20 cellular contexts compared by ENCODE assay signal in the genomic region with DNA sequence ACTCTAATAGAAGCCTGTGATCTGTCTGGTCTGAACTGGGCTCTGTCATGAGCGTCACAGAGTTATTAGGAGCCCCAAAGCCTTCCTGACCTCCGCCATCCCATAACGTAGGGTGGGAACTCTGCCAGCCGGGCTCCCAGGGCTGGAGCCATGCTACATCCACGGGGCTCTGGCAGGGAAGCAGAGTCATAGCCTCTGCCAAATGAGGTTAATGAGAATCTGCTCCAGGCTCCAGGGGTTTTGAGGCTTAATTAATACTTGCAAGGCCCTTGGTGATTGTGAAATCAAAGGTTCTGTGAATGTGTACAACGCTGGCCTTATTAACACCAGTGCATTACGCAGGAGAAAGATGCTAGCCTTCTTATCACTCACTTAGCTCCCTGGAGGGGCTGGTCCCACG. TPM values are rescaled to one million over a fixed set of nuclear protein-coding genes. Genes with fewer than 3 reads are reported as not detected.
A peak's percentile ranks its signal among the peaks of the same experiment; 100 is the strongest.
DNase-seq lines count a peak whose midpoint lies in the region; ATAC-seq and TF ChIP-seq lines count a peak whose summit lies in the region.
"Had no signal": no experiment of that assay in that cellular context is flagged by ENCODE, and none has a peak within 500 bp of the region (broad histone marks: within the 10 kb centered on the region; RNA-seq: fewer than 3 reads in every experiment).

No MANE protein-coding gene starts in this region.

- no peaks in the 10 kb centered on the region for H3F3A ChIP-seq in SK-N-SH (replicated peaks; ENCODE audit: insufficient read depth)

- TF ChIP-seq CTCF in BE2C (IDR thresholded peaks at IDR 0.05; ENCODE audit: low read depth, low read length) (no peak), SK-N-SH (IDR thresholded peaks at IDR 0.05) (no peak), fibroblast of villous mesenchyme (IDR thresholded peaks at IDR 0.05; ENCODE audit: insufficient read depth, low read depth, low read length) (no peak), thyroid gland (IDR thresholded peaks at IDR 0.05) (no peak)

- POLR2A ChIA-PET in SK-N-SH (lab: Yijun Ruan, JAX): no interaction called here

- peaks cover 11% of the 10 kb centered on the region for H3K4me1 ChIP-seq in BE2C
- peaks cover 0 to 14% of the 10 kb centered on the region in 2 experiments; a peak in 1 of 4 replicates for H3K4me1 ChIP-seq in SK-N-SH (ENCODE audit: control insufficient read depth in 1 of 2, insufficient read depth in 2 of 2, low read depth in 1 of 2, low read length in 1 of 2)
- H3K4me1 ChIP-seq in thyroid gland: peaks cover 10 to 13% of the 10 kb centered on the region in 2 donors
- H3K4me1 ChIP-seq: Caco-2, SJCRH30 had no signal

- TF ChIP-seq RAD21 in SK-N-SH (IDR thresholded peaks at IDR 0.05; ENCODE audit: low read length): no peak

- TF ChIP-seq POLR2A in thyroid gland (IDR thresholded peaks at IDR 0.05): no peak

- WGBS in SK-N-SH (ENCODE audit: low lambda C conversion rate): 9% methylated on average over 6 of the region's 8 CpGs
- 76 to 80% methylated on average over 7 to 8 of the region's 8 CpGs for WGBS in thyroid gland, 2 donors

- no peak overlapping the region for H2AFZ ChIP-seq in SK-N-SH (ENCODE audit: low read depth)

- H3K79me2 ChIP-seq in SK-N-SH (ENCODE audit: insufficient read depth): no peaks in the 10 kb centered on the region

- no peak overlapping the region for H3K9ac ChIP-seq in SK-N-SH
- H3K9ac ChIP-seq: KMS-11 had no signal

- H3K9me2 ChIP-seq in SK-N-SH: no peaks in the 10 kb centered on the region

- CTCF ChIA-PET in SK-N-SH (lab: Yijun Ruan, JAX): interaction anchor here (0.9 to 1.4 kb wide), 6 partner anchors 15 to 83 kb away, joined by 3 to 5 read pairs (median 3); no protein-coding TSS in a partner anchor

- H3K36me3 ChIP-seq in BE2C (no peaks in the 10 kb centered on the region), SK-N-SH (replicated peaks in 1 of 2; ENCODE audit: control insufficient read depth in 1 of 2, insufficient read depth in 2 of 2, low read length in 1 of 2) (no peaks in the 10 kb centered on the region), thyroid gland (no peaks in the 10 kb centered on the region)
- H3K36me3 ChIP-seq: SJCRH30 had no signal

- H3K27me3 ChIP-seq in BE2C (no peaks in the 10 kb centered on the region), SK-N-SH (ENCODE audit: insufficient read depth) (no peaks in the 10 kb centered on the region; the same call in 1 of the 2 replicates), thyroid gland (no peaks in the 10 kb centered on the region)
- H3K27me3 ChIP-seq: SJCRH30 had no signal

- TF ChIP-seq EP300 in SK-N-SH (IDR thresholded peaks at IDR 0.05; ENCODE audit: borderline replicate concordance in 1 of 2, low read depth in 1 of 2, low read length in 1 of 2): no peak

- intact Hi-C loops in thyroid gland (cut with DNase I): no loop called here

- ATAC-seq in HG03025 (IDR thresholded peaks at IDR 0.05; ENCODE audit: low FRiP score, unreplicated experiment): no peak
- ATAC-seq: GM12878 had no signal

- no peak overlapping the region for H3K4me2 ChIP-seq in SK-N-SH
- H3K4me2 ChIP-seq: KMS-11 had no signal

- no peak overlapping the region for H3K27ac ChIP-seq in SK-N-SH (ENCODE audit: low read depth in 2 of 2, low read length in 1 of 2)
- H3K27ac ChIP-seq in thyroid gland: no peak overlapping the region
- H3K27ac ChIP-seq: KMS-11, SJCRH30 had no signal

- H4K20me1 ChIP-seq in SK-N-SH (ENCODE audit: insufficient read depth): no peaks in the 10 kb centered on the region

- H3K9me3 ChIP-seq in BE2C: no peaks in the 10 kb centered on the region
- no peaks in the 10 kb centered on the region for H3K9me3 ChIP-seq in SK-N-SH
- H3K9me3 ChIP-seq in thyroid gland: no peaks in the 10 kb centered on the region
- H3K9me3 ChIP-seq: SJCRH30 had no signal

- H3K4me3 ChIP-seq in BE2C (ENCODE audit: low read depth, low read length): peak overlapping the region; percentile 30
- H3K4me3 ChIP-seq in SK-N-SH (ENCODE audit: low read depth in 2 of 2, low read length in 1 of 2): no peak overlapping the region
- H3K4me3 ChIP-seq in fibroblast of villous mesenchyme (ENCODE audit: low read depth, low read length): no peak overlapping the region
- H3K4me3 ChIP-seq in thyroid gland (replicated peaks in 1 of 3): no peak overlapping the region
- H3K4me3 ChIP-seq: GM12878, SJCRH30 had no signal

- DNase-seq in BE2C (peak; percentile 78), NCI-H1105 (lab: John Stamatoyannopoulos, UW) (peak; percentile 24), SK-N-SH (peak; percentile 80), fibroblast of villous mesenchyme (ENCODE audit: low read depth) (peak; percentile 4), iPS-NIHi7 (ENCODE audit: extremely low spot score) (no peak), thyroid gland (no peak)
- DNase-seq in activated CD4-positive, alpha-beta T cell treated with anti-CD3 and anti-CD28 coated beads, Interleukin-2, amount 50 U/mL, for 48 hours: no peak
- DNase-seq: 8988T; Caco-2; CD4-positive, alpha-beta T cell; NCI-H146; NCI-H2029 treated with DMSO at 0.1 percent for 48 hours; NCI-H2171 treated with DMSO at 0.1 percent for 48 hours; NCI-H748 treated with DMSO at 0.1 percent for 48 hours; SJCRH30 had no signal

TF ChIP-seq in SK-N-SH, 30 proteins besides CTCF, POLR2A, EP300 and RAD21:
- no peak for TF ChIP-seq RFX5 (IDR thresholded peaks at IDR 0.05; ENCODE audit: low read length)
- TF ChIP-seq, protein P1, sequence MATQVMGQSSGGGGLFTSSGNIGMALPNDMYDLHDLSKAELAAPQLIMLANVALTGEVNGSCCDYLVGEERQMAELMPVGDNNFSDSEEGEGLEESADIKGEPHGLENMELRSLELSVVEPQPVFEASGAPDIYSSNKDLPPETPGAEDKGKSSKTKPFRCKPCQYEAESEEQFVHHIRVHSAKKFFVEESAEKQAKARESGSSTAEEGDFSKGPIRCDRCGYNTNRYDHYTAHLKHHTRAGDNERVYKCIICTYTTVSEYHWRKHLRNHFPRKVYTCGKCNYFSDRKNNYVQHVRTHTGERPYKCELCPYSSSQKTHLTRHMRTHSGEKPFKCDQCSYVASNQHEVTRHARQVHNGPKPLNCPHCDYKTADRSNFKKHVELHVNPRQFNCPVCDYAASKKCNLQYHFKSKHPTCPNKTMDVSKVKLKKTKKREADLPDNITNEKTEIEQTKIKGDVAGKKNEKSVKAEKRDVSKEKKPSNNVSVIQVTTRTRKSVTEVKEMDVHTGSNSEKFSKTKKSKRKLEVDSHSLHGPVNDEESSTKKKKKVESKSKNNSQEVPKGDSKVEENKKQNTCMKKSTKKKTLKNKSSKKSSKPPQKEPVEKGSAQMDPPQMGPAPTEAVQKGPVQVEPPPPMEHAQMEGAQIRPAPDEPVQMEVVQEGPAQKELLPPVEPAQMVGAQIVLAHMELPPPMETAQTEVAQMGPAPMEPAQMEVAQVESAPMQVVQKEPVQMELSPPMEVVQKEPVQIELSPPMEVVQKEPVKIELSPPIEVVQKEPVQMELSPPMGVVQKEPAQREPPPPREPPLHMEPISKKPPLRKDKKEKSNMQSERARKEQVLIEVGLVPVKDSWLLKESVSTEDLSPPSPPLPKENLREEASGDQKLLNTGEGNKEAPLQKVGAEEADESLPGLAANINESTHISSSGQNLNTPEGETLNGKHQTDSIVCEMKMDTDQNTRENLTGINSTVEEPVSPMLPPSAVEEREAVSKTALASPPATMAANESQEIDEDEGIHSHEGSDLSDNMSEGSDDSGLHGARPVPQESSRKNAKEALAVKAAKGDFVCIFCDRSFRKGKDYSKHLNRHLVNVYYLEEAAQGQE (IDR thresholded peaks at IDR 0.05; ENCODE audit: low read depth, low read length): no peak
- TF ChIP-seq TCF12 (IDR thresholded peaks at IDR 0.05): no peak
- TF ChIP-seq, protein P2, sequence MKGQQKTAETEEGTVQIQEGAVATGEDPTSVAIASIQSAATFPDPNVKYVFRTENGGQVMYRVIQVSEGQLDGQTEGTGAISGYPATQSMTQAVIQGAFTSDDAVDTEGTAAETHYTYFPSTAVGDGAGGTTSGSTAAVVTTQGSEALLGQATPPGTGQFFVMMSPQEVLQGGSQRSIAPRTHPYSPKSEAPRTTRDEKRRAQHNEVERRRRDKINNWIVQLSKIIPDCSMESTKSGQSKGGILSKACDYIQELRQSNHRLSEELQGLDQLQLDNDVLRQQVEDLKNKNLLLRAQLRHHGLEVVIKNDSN (IDR thresholded peaks at IDR 0.05; ENCODE audit: borderline replicate concordance, low read depth): no peak
- peak; percentile 9 for TF ChIP-seq CHD2 (IDR thresholded peaks at IDR 0.05; ENCODE audit: low read length, partially characterized antibody)
- 0 out of 2 replicates have a peak, but pooled peaks have one; percentile 37 for TF ChIP-seq MXI1 (IDR thresholded peaks at IDR 0.05; ENCODE audit: low read depth, low read length)
- TF ChIP-seq RCOR1 (IDR thresholded peaks at IDR 0.05; ENCODE audit: low read length): peak; percentile 73

RNA-seq across cellular contexts. Expression of a gene that starts 42.4 kb away (rescaled TPM):
- polyA plus RNA-seq in BE2C (2012; ENCODE audit: insufficient read depth, insufficient read length, low read depth): 14.9 TPM
- polyA plus RNA-seq in SK-N-SH (2012; rRNA removed): 9.9 and 13.2 TPM in 2 replicates
- polyA plus RNA-seq in SK-N-SH (2012; cell fraction: cytosol; rRNA removed): 8.7 and 9.5 TPM in 2 replicates
- polyA plus RNA-seq in SK-N-SH (2012; cell fraction: nucleus; rRNA removed): 25.2 and 30.9 TPM in 2 replicates
- total RNA-seq in fibroblast of villous mesenchyme (20.9 and 22.5 TPM in 2 replicates), thyroid gland (10 to 100 TPM; 34.3 to 46.4 (median 38.7) TPM)

RNA-seq across cellular contexts. Expression of a gene that starts 48.4 kb away (rescaled TPM):
- 17.9 TPM for polyA plus RNA-seq in BE2C (2012; ENCODE audit: insufficient read depth, insufficient read length, low read depth)
- 0.19 and 0.38 TPM in 2 replicates for polyA plus RNA-seq in SK-N-SH (2012; rRNA removed)
- polyA plus RNA-seq in SK-N-SH (2012; cell fraction: cytosol; rRNA removed): 0.19 and 0.42 TPM in 2 replicates
- polyA plus RNA-seq in SK-N-SH (2012; cell fraction: nucleus; rRNA removed): 0.26 and 0.39 TPM in 2 replicates
- total RNA-seq in fibroblast of villous mesenchyme: under 0.01 and 0.86 TPM in 2 replicates
- total RNA-seq in thyroid gland: 1 to 10 TPM in 3 of 4 donors, under 1 TPM in 1; 0.33 to 2.4 (median 1.3) TPM
- total RNA-seq: H4 had no signal
- polyA plus RNA-seq: AG04450 had no signal

Comparison
In these comparisons a context has a peak if more than half of its experiments do, and no peak if none do; other contexts are left out.
1. DNase-seq: peak in BE2C (single experiment), NCI-H1105 (single experiment), SK-N-SH (single experiment) and fibroblast of villous mesenchyme (single experiment); none in activated CD4-positive, alpha-beta T cell treated with anti-CD3 and anti-CD28 coated beads, Interleukin-2, amount 50 U/mL, for 48 hours (0 of 2), iPS-NIHi7 (single experiment) and thyroid gland (0 of 2).